ENCODE assay signal across 9 cellular contexts in the genomic region with DNA sequence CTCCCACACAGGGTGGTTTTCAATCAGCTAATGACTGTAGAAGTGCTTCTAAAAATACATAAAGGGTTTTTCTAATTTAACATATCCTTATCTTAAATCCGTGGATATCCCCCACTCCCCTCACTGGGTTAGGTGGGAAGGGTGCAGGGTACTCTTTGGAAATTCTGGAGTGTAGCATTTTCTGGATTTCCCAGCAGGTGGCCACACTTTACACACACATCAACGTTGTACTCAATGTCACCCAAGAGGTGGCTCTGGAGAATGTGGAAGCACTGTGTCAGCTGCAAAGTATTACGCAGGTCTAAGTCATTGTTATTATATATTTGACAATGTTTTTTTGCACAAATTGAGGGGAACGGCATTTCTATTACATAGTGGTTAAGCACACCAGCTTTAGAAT.
A peak's percentile ranks its signal among the peaks of the same experiment; 100 is the strongest.
DNase-seq lines count a peak whose midpoint lies in the region; ATAC-seq and TF ChIP-seq lines count a peak whose summit lies in the region.
"Had no signal": no experiment of that assay in that cellular context is flagged by ENCODE, and none has a peak within 500 bp of the region (broad histone marks: within the 10 kb centered on the region; RNA-seq: fewer than 3 reads in every experiment).

No MANE protein-coding gene starts in this region.

- no peak overlapping the region for H3K4me3 Mint-ChIP-seq in endothelial cell (ENCODE audit: unreplicated experiment)
- no peak overlapping the region for H3K4me3 Mint-ChIP-seq in neural crest cell
- H3K4me3 Mint-ChIP-seq in activated T-helper 2 cell treated with anti-CD3 and anti-CD28 coated beads, Interferon-gamma antibody, Interleukin-2, Interleukin-4, amounts not matched to agents 10 μg/mL and 5 μg/mL and 100 μg/mL, durations not matched to agents 14 hours and 24 hours and 36 hours (ENCODE audit: low read depth) = no peak overlapping the region
- H3K4me3 Mint-ChIP-seq: neural progenitor cell had no signal

- DNase-seq in EH (ENCODE audit: low read depth) (peak; percentile 10), Kasumi-1 (lab: John Stamatoyannopoulos, UW) (peak; percentile 11 to 42), endothelial cell (ENCODE audit: low spot score) (no peak), neural crest cell (ENCODE audit: low read depth, low spot score) (no peak), middle frontal gyrus (ENCODE audit: extremely low spot score, low spot score) (no peak)
- no peak for DNase-seq in activated T-helper 2 cell treated with anti-CD3 and anti-CD28 coated beads, Interferon-gamma antibody, Interleukin-2, Interleukin-4, amounts not matched to agents 10 μg/mL and 5 μg/mL and 100 μg/mL, durations not matched to agents 14 hours and 24 hours and 36 hours (ENCODE audit: low spot score)
- DNase-seq: NK-92 treated with Interleukin-12 subunit alpha and Interleukin-12 subunit beta, amount 100 ng/mL, for 24 hours had no signal

- ATAC-seq in GM19324 (IDR thresholded peaks at IDR 0.05; ENCODE audit: low FRiP score, unreplicated experiment) = no peak

- H3K9me3 Mint-ChIP-seq in endothelial cell (ENCODE audit: unreplicated experiment) (no peaks in the 10 kb centered on the region), neural crest cell (no peaks in the 10 kb centered on the region)
- no peaks in the 10 kb centered on the region for H3K9me3 Mint-ChIP-seq in activated T-helper 2 cell treated with anti-CD3 and anti-CD28 coated beads, Interferon-gamma antibody, Interleukin-2, Interleukin-4, amounts not matched to agents 10 μg/mL and 5 μg/mL and 100 μg/mL, durations not matched to agents 14 hours and 24 hours and 36 hours
- H3K9me3 Mint-ChIP-seq: neural progenitor cell had no signal

- intact Hi-C loops in activated T-helper 2 cell treated with anti-CD3 and anti-CD28 coated beads, Interferon-gamma antibody, Interleukin-2, Interleukin-4, amounts not matched to agents 10 μg/mL and 5 μg/mL and 100 μg/mL, durations not matched to agents 14 hours and 24 hours and 36 hours (cut with micrococcal nuclease) = loop anchor here (5.0 kb wide), 1 partner anchor 35 kb away; no protein-coding TSS in a partner anchor

- H3K27me3 Mint-ChIP-seq in endothelial cell (ENCODE audit: unreplicated experiment) = no peaks in the 10 kb centered on the region
- peaks cover 29% of the 10 kb centered on the region for H3K27me3 Mint-ChIP-seq in neural crest cell (ENCODE audit: low read depth)
- H3K27me3 Mint-ChIP-seq in activated T-helper 2 cell treated with anti-CD3 and anti-CD28 coated beads, Interferon-gamma antibody, Interleukin-2, Interleukin-4, amounts not matched to agents 10 μg/mL and 5 μg/mL and 100 μg/mL, durations not matched to agents 14 hours and 24 hours and 36 hours (ENCODE audit: low read depth) = peaks cover 34% of the 10 kb centered on the region

- H3K4me1 Mint-ChIP-seq in endothelial cell (ENCODE audit: unreplicated experiment) = peaks cover 55% of the 10 kb centered on the region
- H3K4me1 Mint-ChIP-seq in neural crest cell = no peaks in the 10 kb centered on the region
- H3K4me1 Mint-ChIP-seq in activated T-helper 2 cell treated with anti-CD3 and anti-CD28 coated beads, Interferon-gamma antibody, Interleukin-2, Interleukin-4, amounts not matched to agents 10 μg/mL and 5 μg/mL and 100 μg/mL, durations not matched to agents 14 hours and 24 hours and 36 hours (ENCODE audit: low read depth) = peaks cover 3% of the 10 kb centered on the region

- H3K27ac Mint-ChIP-seq in endothelial cell (ENCODE audit: unreplicated experiment) (no peak overlapping the region), neural crest cell (ENCODE audit: unreplicated experiment) (no peak overlapping the region)
- no peak overlapping the region for H3K27ac Mint-ChIP-seq in activated T-helper 2 cell treated with anti-CD3 and anti-CD28 coated beads, Interferon-gamma antibody, Interleukin-2, Interleukin-4, amounts not matched to agents 10 μg/mL and 5 μg/mL and 100 μg/mL, durations not matched to agents 14 hours and 24 hours and 36 hours
- H3K27ac Mint-ChIP-seq: neural progenitor cell had no signal

- TF ChIP-seq CTCF in endothelial cell (IDR thresholded peaks at IDR 0.05; ENCODE audit: unreplicated experiment) = peak; percentile 36
- peak; percentile 45 for TF ChIP-seq CTCF in neural crest cell (conservative IDR thresholded peaks at IDR 0.05)

- H3K36me3 Mint-ChIP-seq in endothelial cell (ENCODE audit: low read depth, unreplicated experiment) = peaks cover 32% of the 10 kb centered on the region
- no peaks in the 10 kb centered on the region for H3K36me3 Mint-ChIP-seq in neural crest cell (ENCODE audit: low read depth)
- H3K36me3 Mint-ChIP-seq in activated T-helper 2 cell treated with anti-CD3 and anti-CD28 coated beads, Interferon-gamma antibody, Interleukin-2, Interleukin-4, amounts not matched to agents 10 μg/mL and 5 μg/mL and 100 μg/mL, durations not matched to agents 14 hours and 24 hours and 36 hours (ENCODE audit: low read depth) = no peaks in the 10 kb centered on the region
- H3K36me3 Mint-ChIP-seq: neural progenitor cell had no signal

Comparison
In these comparisons a context has a peak if more than half of its experiments do, and no peak if none do; other contexts are left out.
1. DNase-seq: peak in EH (single experiment) and Kasumi-1 (2 of 2); none in endothelial cell (single experiment), neural crest cell (single experiment), activated T-helper 2 cell treated with anti-CD3 and anti-CD28 coated beads, Interferon-gamma antibody, Interleukin-2, Interleukin-4, amounts not matched to agents 10 μg/mL and 5 μg/mL and 100 μg/mL, durations not matched to agents 14 hours and 24 hours and 36 hours (single experiment) and middle frontal gyrus (single experiment).